In the genomic region with DNA sequence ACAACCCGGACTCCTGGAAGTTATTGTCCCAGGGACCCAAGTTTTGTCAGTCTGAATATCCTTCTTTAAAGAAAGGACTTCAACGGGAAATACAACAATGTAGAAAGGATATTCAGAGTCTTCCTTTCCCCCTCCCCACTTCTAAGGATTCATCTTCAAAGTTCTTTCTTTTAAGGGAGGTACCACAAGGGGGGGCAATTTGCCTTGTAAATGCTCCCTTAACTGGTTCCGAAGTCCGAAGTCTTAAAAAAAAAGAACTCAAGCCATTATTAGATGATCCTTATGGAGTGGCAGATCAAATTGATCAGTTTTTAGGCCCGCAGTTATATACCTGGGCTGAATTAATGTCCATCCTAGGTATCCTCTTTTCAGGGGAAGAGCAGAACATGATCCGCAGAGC, we compare ENCODE assay signal across 1 cellular context.
TF ChIP-seq lines count a peak whose summit lies in the region.

No MANE protein-coding gene starts in this region.

TF ChIP-seq in K562, 482 proteins besides CTCF, POLR2A, EP300 and RAD21 (continued from another document):
- TF ChIP-seq, protein P1, sequence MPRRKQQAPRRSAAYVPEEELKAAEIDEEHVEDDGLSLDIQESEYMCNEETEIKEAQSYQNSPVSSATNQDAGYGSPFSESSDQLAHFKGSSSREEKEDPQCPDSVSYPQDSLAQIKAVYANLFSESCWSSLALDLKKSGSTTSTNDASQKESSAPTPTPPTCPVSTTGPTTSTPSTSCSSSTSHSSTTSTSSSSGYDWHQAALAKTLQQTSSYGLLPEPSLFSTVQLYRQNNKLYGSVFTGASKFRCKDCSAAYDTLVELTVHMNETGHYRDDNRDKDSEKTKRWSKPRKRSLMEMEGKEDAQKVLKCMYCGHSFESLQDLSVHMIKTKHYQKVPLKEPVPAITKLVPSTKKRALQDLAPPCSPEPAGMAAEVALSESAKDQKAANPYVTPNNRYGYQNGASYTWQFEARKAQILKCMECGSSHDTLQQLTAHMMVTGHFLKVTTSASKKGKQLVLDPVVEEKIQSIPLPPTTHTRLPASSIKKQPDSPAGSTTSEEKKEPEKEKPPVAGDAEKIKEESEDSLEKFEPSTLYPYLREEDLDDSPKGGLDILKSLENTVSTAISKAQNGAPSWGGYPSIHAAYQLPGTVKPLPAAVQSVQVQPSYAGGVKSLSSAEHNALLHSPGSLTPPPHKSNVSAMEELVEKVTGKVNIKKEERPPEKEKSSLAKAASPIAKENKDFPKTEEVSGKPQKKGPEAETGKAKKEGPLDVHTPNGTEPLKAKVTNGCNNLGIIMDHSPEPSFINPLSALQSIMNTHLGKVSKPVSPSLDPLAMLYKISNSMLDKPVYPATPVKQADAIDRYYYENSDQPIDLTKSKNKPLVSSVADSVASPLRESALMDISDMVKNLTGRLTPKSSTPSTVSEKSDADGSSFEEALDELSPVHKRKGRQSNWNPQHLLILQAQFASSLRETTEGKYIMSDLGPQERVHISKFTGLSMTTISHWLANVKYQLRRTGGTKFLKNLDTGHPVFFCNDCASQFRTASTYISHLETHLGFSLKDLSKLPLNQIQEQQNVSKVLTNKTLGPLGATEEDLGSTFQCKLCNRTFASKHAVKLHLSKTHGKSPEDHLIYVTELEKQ (CRISPR knock-in tag; IDR thresholded peaks at IDR 0.05): no peak
- TF ChIP-seq TEAD2 (tag; IDR thresholded peaks at IDR 0.05) (no peak), ZNF384 (IDR thresholded peaks at IDR 0.05; ENCODE audit: low read depth, low read length) (peak; percentile 75), HDAC1 (IDR thresholded peaks at IDR 0.05) (no peak), HMGN3 (IDR thresholded peaks at IDR 0.05; ENCODE audit: borderline replicate concordance, extremely low read depth, insufficient read length, low read depth, low read length) (no peak), TGIF2 (CRISPR knock-in tag; IDR thresholded peaks at IDR 0.05) (no peak)
- TF ChIP-seq, protein P2, sequence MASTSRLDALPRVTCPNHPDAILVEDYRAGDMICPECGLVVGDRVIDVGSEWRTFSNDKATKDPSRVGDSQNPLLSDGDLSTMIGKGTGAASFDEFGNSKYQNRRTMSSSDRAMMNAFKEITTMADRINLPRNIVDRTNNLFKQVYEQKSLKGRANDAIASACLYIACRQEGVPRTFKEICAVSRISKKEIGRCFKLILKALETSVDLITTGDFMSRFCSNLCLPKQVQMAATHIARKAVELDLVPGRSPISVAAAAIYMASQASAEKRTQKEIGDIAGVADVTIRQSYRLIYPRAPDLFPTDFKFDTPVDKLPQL (IDR thresholded peaks at IDR 0.05; ENCODE audit: extremely low read depth, insufficient read length): no peak
- TF ChIP-seq, protein P3, sequence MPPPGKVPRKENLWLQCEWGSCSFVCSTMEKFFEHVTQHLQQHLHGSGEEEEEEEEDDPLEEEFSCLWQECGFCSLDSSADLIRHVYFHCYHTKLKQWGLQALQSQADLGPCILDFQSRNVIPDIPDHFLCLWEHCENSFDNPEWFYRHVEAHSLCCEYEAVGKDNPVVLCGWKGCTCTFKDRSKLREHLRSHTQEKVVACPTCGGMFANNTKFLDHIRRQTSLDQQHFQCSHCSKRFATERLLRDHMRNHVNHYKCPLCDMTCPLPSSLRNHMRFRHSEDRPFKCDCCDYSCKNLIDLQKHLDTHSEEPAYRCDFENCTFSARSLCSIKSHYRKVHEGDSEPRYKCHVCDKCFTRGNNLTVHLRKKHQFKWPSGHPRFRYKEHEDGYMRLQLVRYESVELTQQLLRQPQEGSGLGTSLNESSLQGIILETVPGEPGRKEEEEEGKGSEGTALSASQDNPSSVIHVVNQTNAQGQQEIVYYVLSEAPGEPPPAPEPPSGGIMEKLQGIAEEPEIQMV (tag; conservative IDR thresholded peaks at IDR 0.05; ENCODE audit: low read depth): no peak
- TF ChIP-seq, protein P4, sequence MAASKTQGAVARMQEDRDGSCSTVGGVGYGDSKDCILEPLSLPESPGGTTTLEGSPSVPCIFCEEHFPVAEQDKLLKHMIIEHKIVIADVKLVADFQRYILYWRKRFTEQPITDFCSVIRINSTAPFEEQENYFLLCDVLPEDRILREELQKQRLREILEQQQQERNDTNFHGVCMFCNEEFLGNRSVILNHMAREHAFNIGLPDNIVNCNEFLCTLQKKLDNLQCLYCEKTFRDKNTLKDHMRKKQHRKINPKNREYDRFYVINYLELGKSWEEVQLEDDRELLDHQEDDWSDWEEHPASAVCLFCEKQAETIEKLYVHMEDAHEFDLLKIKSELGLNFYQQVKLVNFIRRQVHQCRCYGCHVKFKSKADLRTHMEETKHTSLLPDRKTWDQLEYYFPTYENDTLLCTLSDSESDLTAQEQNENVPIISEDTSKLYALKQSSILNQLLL (CRISPR knock-in tag; IDR thresholded peaks at IDR 0.05; ENCODE audit: borderline replicate concordance): no peak
- TF ChIP-seq, protein P5, sequence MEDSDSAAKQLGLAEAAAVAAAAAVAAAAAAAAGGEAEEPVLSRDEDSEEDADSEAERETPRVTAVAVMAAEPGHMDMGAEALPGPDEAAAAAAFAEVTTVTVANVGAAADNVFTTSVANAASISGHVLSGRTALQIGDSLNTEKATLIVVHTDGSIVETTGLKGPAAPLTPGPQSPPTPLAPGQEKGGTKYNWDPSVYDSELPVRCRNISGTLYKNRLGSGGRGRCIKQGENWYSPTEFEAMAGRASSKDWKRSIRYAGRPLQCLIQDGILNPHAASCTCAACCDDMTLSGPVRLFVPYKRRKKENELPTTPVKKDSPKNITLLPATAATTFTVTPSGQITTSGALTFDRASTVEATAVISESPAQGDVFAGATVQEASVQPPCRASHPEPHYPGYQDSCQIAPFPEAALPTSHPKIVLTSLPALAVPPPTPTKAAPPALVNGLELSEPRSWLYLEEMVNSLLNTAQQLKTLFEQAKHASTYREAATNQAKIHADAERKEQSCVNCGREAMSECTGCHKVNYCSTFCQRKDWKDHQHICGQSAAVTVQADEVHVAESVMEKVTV (CRISPR knock-in tag; IDR thresholded peaks at IDR 0.05): peak; percentile 44; the same call in 1 of the 2 replicates
